ENCODE assay signal across 20 cellular contexts in the genomic region with DNA sequence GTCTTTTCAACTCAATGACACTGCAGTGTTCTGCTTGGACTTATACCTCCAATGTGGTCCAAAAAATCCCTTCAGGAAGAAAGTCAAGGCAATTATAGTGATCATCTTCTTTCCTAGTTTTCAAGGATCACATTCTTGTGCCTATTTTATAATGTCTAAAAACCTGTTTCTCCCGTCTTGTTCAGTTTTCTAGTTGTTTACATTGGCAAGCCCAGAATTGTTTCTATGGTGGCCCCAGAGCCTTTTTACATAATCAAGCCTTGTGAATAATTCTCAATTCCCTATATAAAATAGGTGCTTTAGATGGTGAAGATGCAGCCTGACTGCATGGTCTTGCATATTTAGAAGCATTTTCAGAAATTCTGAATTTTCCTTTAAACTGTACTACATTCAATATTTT. TPM values are rescaled to one million over a fixed set of nuclear protein-coding genes. Genes with fewer than 3 reads are reported as not detected.
DNase-seq lines count a peak whose midpoint lies in the region; ATAC-seq and TF ChIP-seq lines count a peak whose summit lies in the region.
"Had no signal": no experiment of that assay in that cellular context is flagged by ENCODE, and none has a peak within 500 bp of the region (broad histone marks: within the 10 kb centered on the region; RNA-seq: fewer than 3 reads in every experiment).

No MANE protein-coding gene starts in this region.

- H3K4me1 ChIP-seq in osteoblast (ENCODE audit: insufficient read depth, low read length): no peaks in the 10 kb centered on the region

- TF ChIP-seq CTCF in VCaP (conservative IDR thresholded peaks at IDR 0.05): no peak
- no peak for TF ChIP-seq CTCF in epithelial cell of esophagus (IDR thresholded peaks at IDR 0.05; ENCODE audit: insufficient read depth, low read depth, low read length, missing control alignments)
- TF ChIP-seq CTCF in osteoblast (IDR thresholded peaks at IDR 0.05; ENCODE audit: extremely low read depth, low read depth, low read length): no peak

- peaks cover 23% of the 10 kb centered on the region for H3K27me3 ChIP-seq in osteoblast (ENCODE audit: insufficient read depth, low read length)

- H3K79me2 ChIP-seq in osteoblast (ENCODE audit: insufficient read depth, low read length): no peaks in the 10 kb centered on the region

- no peaks in the 10 kb centered on the region for H3K9me3 ChIP-seq in osteoblast (ENCODE audit: low read depth, low read length)
- H3K9me3 ChIP-seq: A549, Caco-2 had no signal

- H3K4me3 ChIP-seq in epithelial cell of esophagus (ENCODE audit: low read length): no peak overlapping the region
- H3K4me3 ChIP-seq in osteoblast (ENCODE audit: insufficient read depth, low read length): no peak overlapping the region
- H3K4me3 ChIP-seq: A549 had no signal

- no peaks in the 10 kb centered on the region for H4K20me1 ChIP-seq in osteoblast (ENCODE audit: insufficient read depth, low read length)

- no peaks in the 10 kb centered on the region for H3K36me3 ChIP-seq in osteoblast (ENCODE audit: insufficient read depth, low read length)

- DNase-seq in DMS53 (lab: John Stamatoyannopoulos, UW) (peak; percentile 48), DMS53 treated with DMSO at 0.1 percent for 48 hours (lab: John Stamatoyannopoulos, UW; ENCODE audit: unreplicated experiment) (no peak), epithelial cell of esophagus (ENCODE audit: low read depth) (peak; percentile 74), osteoblast (ENCODE audit: insufficient read length, low spot score, missing footprints) (no peak), hepatic stellate cell (ENCODE audit: low spot score) (no peak)
- DNase-seq: AML-193; Caco-2; CD4-positive, alpha-beta T cell; DMS79 treated with DMSO at 0.1 percent for 48 hours; GF-D8; GOT3; H7; HFFc6 had no signal

- H3K27ac ChIP-seq in VCaP: peak overlapping the region; percentile 54
- H3K27ac ChIP-seq in osteoblast (ENCODE audit: low read depth, low read length): no peak overlapping the region
- H3K27ac ChIP-seq: 22Rv1, A549, C4-2B, HL-60 had no signal

- no peak overlapping the region for H3K4me2 ChIP-seq in osteoblast (ENCODE audit: insufficient read depth, low read length)
- H3K4me2 ChIP-seq: A549 had no signal

- ATAC-seq in GM18517 (IDR thresholded peaks at IDR 0.05; ENCODE audit: unreplicated experiment): no peak
- ATAC-seq: A549, HCT116 had no signal

- no peak overlapping the region for H2AFZ ChIP-seq in osteoblast (ENCODE audit: low read length)

RNA-seq across cellular contexts. Expression of a gene that starts 14.5 kb away (rescaled TPM):
- 382 and 422 TPM in 2 replicates for total RNA-seq in osteoblast

Comparison
In these comparisons a context has a peak if more than half of its experiments do, and no peak if none do; other contexts are left out.
1. DNase-seq: peak in DMS53 (single experiment) and epithelial cell of esophagus (single experiment); none in DMS53 treated with DMSO at 0.1 percent for 48 hours (single experiment), osteoblast (single experiment) and hepatic stellate cell (single experiment).